In the genomic region with DNA sequence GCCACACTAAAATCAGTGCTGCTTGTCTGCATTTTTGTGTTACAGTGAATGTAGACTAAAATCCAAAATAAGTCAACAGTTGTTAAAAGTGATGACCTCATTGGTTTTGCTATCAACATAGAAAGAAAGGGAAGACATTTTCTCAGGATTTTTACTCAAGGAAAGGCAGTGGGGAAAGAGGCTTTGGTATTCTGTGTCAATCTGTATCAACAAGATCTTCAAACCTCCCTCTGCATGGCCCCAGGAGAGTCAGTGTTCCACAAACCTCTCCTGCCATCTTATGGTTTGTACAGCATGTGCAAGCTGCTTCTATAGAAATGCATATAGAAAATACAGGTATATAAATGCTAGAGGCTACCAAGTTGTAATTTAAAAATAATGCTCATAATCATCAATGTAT, we compare ENCODE assay signal across 1 cellular context.
TF ChIP-seq lines count a peak whose summit lies in the region.

No MANE protein-coding gene starts in this region.

TF ChIP-seq in K562, 482 proteins besides CTCF, POLR2A, EP300 and RAD21:
- TF ChIP-seq POLR2B (IDR thresholded peaks at IDR 0.05; ENCODE audit: low read depth, partially characterized antibody) (no peak), DDX20 (tag; IDR thresholded peaks at IDR 0.05; ENCODE audit: low read depth) (no peak), C11orf30 (IDR thresholded peaks at IDR 0.05; ENCODE audit: low read depth) (0 out of 2 replicates have a peak, but pooled peaks have one; percentile 4), LCOR (CRISPR knock-in tag; IDR thresholded peaks at IDR 0.05) (0 out of 2 replicates have a peak, but pooled peaks have one; percentile 23), SMC3 (conservative IDR thresholded peaks at IDR 0.05; ENCODE audit: insufficient read depth, low read depth, low read length) (0 out of 2 replicates have a peak, but pooled peaks have one; percentile 13), GATA2 (CRISPR knock-in tag; IDR thresholded peaks at IDR 0.05) (peak; percentile 67), ATF7 (IDR thresholded peaks at IDR 0.05) (0 out of 2 replicates have a peak, but pooled peaks have one; percentile 42), JUN (IDR thresholded peaks at IDR 0.05; ENCODE audit: borderline replicate concordance, low read depth, low read length) (no peak), JUN (CRISPR knock-in tag; IDR thresholded peaks at IDR 0.05; ENCODE audit: borderline replicate concordance) (no peak), ZNF436 (CRISPR knock-in tag; IDR thresholded peaks at IDR 0.05) (no peak), ZBED1 (IDR thresholded peaks at IDR 0.05) (no peak), CREM (IDR thresholded peaks at IDR 0.05; ENCODE audit: low read depth) (no peak), CREB5 (CRISPR knock-in tag; IDR thresholded peaks at IDR 0.05) (no peak), ZBTB40 (IDR thresholded peaks at IDR 0.05) (no peak), ZBTB40 (CRISPR knock-in tag; IDR thresholded peaks at IDR 0.05) (no peak)
- TF ChIP-seq, protein P1, sequence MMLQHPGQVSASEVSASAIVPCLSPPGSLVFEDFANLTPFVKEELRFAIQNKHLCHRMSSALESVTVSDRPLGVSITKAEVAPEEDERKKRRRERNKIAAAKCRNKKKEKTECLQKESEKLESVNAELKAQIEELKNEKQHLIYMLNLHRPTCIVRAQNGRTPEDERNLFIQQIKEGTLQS (IDR thresholded peaks at IDR 0.05): peak; percentile 55
- TF ChIP-seq, protein P1 (CRISPR knock-in tag; conservative IDR thresholded peaks at IDR 0.05): no peak
- TF ChIP-seq, protein P2, sequence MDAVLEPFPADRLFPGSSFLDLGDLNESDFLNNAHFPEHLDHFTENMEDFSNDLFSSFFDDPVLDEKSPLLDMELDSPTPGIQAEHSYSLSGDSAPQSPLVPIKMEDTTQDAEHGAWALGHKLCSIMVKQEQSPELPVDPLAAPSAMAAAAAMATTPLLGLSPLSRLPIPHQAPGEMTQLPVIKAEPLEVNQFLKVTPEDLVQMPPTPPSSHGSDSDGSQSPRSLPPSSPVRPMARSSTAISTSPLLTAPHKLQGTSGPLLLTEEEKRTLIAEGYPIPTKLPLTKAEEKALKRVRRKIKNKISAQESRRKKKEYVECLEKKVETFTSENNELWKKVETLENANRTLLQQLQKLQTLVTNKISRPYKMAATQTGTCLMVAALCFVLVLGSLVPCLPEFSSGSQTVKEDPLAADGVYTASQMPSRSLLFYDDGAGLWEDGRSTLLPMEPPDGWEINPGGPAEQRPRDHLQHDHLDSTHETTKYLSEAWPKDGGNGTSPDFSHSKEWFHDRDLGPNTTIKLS (IDR thresholded peaks at IDR 0.05; ENCODE audit: borderline replicate concordance, low read depth): no peak
- TF ChIP-seq, protein P3, sequence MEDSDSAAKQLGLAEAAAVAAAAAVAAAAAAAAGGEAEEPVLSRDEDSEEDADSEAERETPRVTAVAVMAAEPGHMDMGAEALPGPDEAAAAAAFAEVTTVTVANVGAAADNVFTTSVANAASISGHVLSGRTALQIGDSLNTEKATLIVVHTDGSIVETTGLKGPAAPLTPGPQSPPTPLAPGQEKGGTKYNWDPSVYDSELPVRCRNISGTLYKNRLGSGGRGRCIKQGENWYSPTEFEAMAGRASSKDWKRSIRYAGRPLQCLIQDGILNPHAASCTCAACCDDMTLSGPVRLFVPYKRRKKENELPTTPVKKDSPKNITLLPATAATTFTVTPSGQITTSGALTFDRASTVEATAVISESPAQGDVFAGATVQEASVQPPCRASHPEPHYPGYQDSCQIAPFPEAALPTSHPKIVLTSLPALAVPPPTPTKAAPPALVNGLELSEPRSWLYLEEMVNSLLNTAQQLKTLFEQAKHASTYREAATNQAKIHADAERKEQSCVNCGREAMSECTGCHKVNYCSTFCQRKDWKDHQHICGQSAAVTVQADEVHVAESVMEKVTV (CRISPR knock-in tag; IDR thresholded peaks at IDR 0.05): peak; percentile 59; the same call in 1 of the 2 replicates
